ENCODE assay signal across 32 cellular contexts in the genomic region with DNA sequence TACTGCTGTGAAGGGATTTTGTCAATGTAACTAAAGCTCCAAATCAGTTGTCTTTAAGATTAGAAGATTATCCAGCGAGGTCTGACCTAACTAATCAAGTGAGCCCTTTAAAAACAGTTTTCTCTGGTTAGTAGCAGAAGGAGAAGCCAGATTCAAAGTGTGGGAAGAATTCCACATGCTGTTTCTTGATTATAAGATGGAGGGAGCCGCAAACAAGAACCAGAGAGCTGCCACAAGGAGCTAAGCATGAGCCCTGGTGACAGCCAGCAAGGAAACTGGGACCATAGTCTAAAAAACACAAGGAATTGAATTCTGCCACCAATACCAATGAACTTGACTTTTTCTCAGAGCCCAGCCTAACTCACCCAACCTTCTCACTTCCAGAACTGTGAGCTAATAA. TPM values are rescaled to one million over a fixed set of nuclear protein-coding genes. Genes with fewer than 3 reads are reported as not detected.
"Had no signal": no experiment of that assay in that cellular context is flagged by ENCODE, and none has a peak within 500 bp of the region (broad histone marks: within the 10 kb centered on the region; RNA-seq: fewer than 3 reads in every experiment).

No MANE protein-coding gene starts in this region.

- FAIRE-seq: colon, frontal cortex had no signal

- ATAC-seq: activated CD4-positive, CD25-positive, alpha-beta regulatory T cell treated with anti-CD3 and anti-CD28 coated beads, Interleukin-2, amount 50 U/mL, for 24 hours; activated naive CD8-positive, alpha-beta T cell treated with anti-CD3 and anti-CD28 coated beads, Interleukin-2, amount 50 U/mL, for 24 hours; activated T-cell treated with anti-CD3 and anti-CD28 coated beads, Interleukin-2, amount 50 U/mL, for 4 hours; activated T-helper 17 cell treated with anti-CD3 and anti-CD28 coated beads, Interleukin-2, amount 50 U/mL, for 72 hours; body of pancreas; effector memory CD8-positive, alpha-beta T cell; T-helper 17 cell had no signal

- H3K27ac ChIP-seq: adrenal gland, WERI-Rb-1 had no signal

- H3K4me1 ChIP-seq: adrenal gland had no signal

- H3K4me3 ChIP-seq: adrenal gland, body of pancreas had no signal

- H3K4me3 Mint-ChIP-seq: activated B cell treated with CpG ODN at 0.5 μM for 24 hours; activated CD4-positive, alpha-beta memory T cell treated with anti-CD3 and anti-CD28 coated beads, Interleukin-2, amount 10 ng/mL, durations not matched to agents 7 days and 5 days; activated CD4-positive, alpha-beta T cell treated with anti-CD3 and anti-CD28 coated beads, Interleukin-2, amount 10 ng/mL, durations not matched to agents 7 days and 5 days; activated naive CD4-positive, alpha-beta T cell treated with anti-CD3 and anti-CD28 coated beads for 36 hours; activated naive CD4-positive, alpha-beta T cell treated with anti-CD3 and anti-CD28 coated beads, Interleukin-2, amount 50 U/mL, for 24 hours; activated naive CD8-positive, alpha-beta T cell treated with anti-CD3 and anti-CD28 coated beads for 36 hours; activated naive CD8-positive, alpha-beta T cell treated with anti-CD3 and anti-CD28 coated beads, Interleukin-2, amount 50 U/mL, for 24 hours; activated T-cell treated with anti-CD3 and anti-CD28 coated beads, Interleukin-2, amount 50 U/mL, for 4 hours; activated T-helper 17 cell treated with anti-CD3 and anti-CD28 coated beads, Interleukin-2, amount 50 U/mL, for 72 hours; effector memory CD8-positive, alpha-beta T cell; T-helper 17 cell; T-helper 2 cell treated with Interferon-gamma antibody and Interleukin-4, amounts not matched to agents 5 μg/mL and 100 μg/mL, for 36 hours had no signal

- H3K36me3 Mint-ChIP-seq: activated naive CD8-positive, alpha-beta T cell treated with anti-CD3 and anti-CD28 coated beads for 36 hours had no signal

- H3K36me3 ChIP-seq: adrenal gland, WERI-Rb-1 had no signal

- H3K27ac Mint-ChIP-seq: activated B cell treated with CpG ODN at 0.5 μM for 24 hours; activated CD4-positive, alpha-beta memory T cell treated with anti-CD3 and anti-CD28 coated beads, Interleukin-2, amount 10 ng/mL, durations not matched to agents 7 days and 5 days; activated CD4-positive, alpha-beta T cell treated with anti-CD3 and anti-CD28 coated beads, Interleukin-2, amount 10 ng/mL, durations not matched to agents 7 days and 5 days; activated naive CD4-positive, alpha-beta T cell treated with anti-CD3 and anti-CD28 coated beads for 36 hours; activated naive CD4-positive, alpha-beta T cell treated with anti-CD3 and anti-CD28 coated beads, Interleukin-2, amount 50 U/mL, for 24 hours; activated naive CD8-positive, alpha-beta T cell treated with anti-CD3 and anti-CD28 coated beads for 36 hours; activated naive CD8-positive, alpha-beta T cell treated with anti-CD3 and anti-CD28 coated beads, Interleukin-2, amount 50 U/mL, for 24 hours; activated T-helper 17 cell treated with anti-CD3 and anti-CD28 coated beads, Interleukin-2, amount 50 U/mL, for 72 hours; effector memory CD8-positive, alpha-beta T cell; T-helper 17 cell; T-helper 2 cell treated with Interferon-gamma antibody and Interleukin-4, amounts not matched to agents 5 μg/mL and 100 μg/mL, for 36 hours had no signal

- H3K27me3 ChIP-seq: body of pancreas had no signal

- H3K9me3 ChIP-seq: adrenal gland had no signal

- H3K4me1 Mint-ChIP-seq: activated B cell treated with CpG ODN at 0.5 μM for 24 hours; activated CD4-positive, alpha-beta memory T cell treated with anti-CD3 and anti-CD28 coated beads, Interleukin-2, amount 10 ng/mL, durations not matched to agents 7 days and 5 days; activated CD4-positive, alpha-beta T cell treated with anti-CD3 and anti-CD28 coated beads, Interleukin-2, amount 10 ng/mL, durations not matched to agents 7 days and 5 days; activated naive CD4-positive, alpha-beta T cell treated with anti-CD3 and anti-CD28 coated beads, Interleukin-2, amount 50 U/mL, for 24 hours; activated naive CD8-positive, alpha-beta T cell treated with anti-CD3 and anti-CD28 coated beads for 36 hours; activated naive CD8-positive, alpha-beta T cell treated with anti-CD3 and anti-CD28 coated beads, Interleukin-2, amount 50 U/mL, for 24 hours; activated T-helper 17 cell treated with anti-CD3 and anti-CD28 coated beads, Interleukin-2, amount 50 U/mL, for 72 hours; T-helper 17 cell had no signal

- DNase-seq: activated B cell treated with CpG ODN at 0.5 μM for 24 hours; activated CD4-positive, alpha-beta memory T cell treated with anti-CD3 and anti-CD28 coated beads, Interleukin-2, amount 10 ng/mL, durations not matched to agents 7 days and 5 days; activated CD4-positive, alpha-beta T cell treated with anti-CD3 and anti-CD28 coated beads, Interleukin-2, amount 10 ng/mL, durations not matched to agents 7 days and 5 days; activated CD4-positive, alpha-beta T cell treated with anti-CD3 and anti-CD28 coated beads, Interleukin-2, amount 50 U/mL, for 4 hours; activated CD8-positive, alpha-beta memory T cell treated with anti-CD3 and anti-CD28 coated beads for 24 hours; activated effector memory CD4-positive, alpha-beta T cell treated with anti-CD3 and anti-CD28 coated beads, Interleukin-2, amount 50 U/mL, for 16 hours; activated naive CD4-positive, alpha-beta T cell treated with anti-CD3 and anti-CD28 coated beads for 36 hours; activated naive CD8-positive, alpha-beta T cell treated with anti-CD3 and anti-CD28 coated beads for 36 hours; activated naive CD8-positive, alpha-beta T cell treated with anti-CD3 and anti-CD28 coated beads, Interleukin-2, amount 50 U/mL, for 24 hours; activated T-cell treated with anti-CD3 and anti-CD28 coated beads, Interleukin-2, amount 50 U/mL, for 4 hours; adrenal gland; amygdala; aorta; caudate nucleus; cortex of kidney; dermis blood vessel endothelial cell; effector CD4-positive, alpha-beta T cell; effector memory CD8-positive, alpha-beta T cell; erythroblast; head of caudate nucleus; T-helper 1 cell; T-helper 17 cell; T1000; WERI-Rb-1 had no signal

- H3K9me3 Mint-ChIP-seq: activated CD4-positive, alpha-beta memory T cell treated with anti-CD3 and anti-CD28 coated beads, Interleukin-2, amount 10 ng/mL, durations not matched to agents 7 days and 5 days; activated naive CD4-positive, alpha-beta T cell treated with anti-CD3 and anti-CD28 coated beads, Interleukin-2, amount 50 U/mL, for 24 hours; activated T-helper 17 cell treated with anti-CD3 and anti-CD28 coated beads, Interleukin-2, amount 50 U/mL, for 72 hours; effector memory CD8-positive, alpha-beta T cell; T-helper 2 cell treated with Interferon-gamma antibody and Interleukin-4, amounts not matched to agents 5 μg/mL and 100 μg/mL, for 36 hours had no signal

RNA-seq across cellular contexts. Expression of a gene that starts 37.0 kb away (rescaled TPM):
- total RNA-seq: activated B cell treated with CpG ODN at 0.5 μM for 24 hours; activated CD4-positive, alpha-beta memory T cell treated with anti-CD3 and anti-CD28 coated beads, Interleukin-2, amount 10 ng/mL, durations not matched to agents 7 days and 5 days; activated CD4-positive, alpha-beta T cell treated with anti-CD3 and anti-CD28 coated beads, Interleukin-2, amount 10 ng/mL, durations not matched to agents 7 days and 5 days; activated naive CD4-positive, alpha-beta T cell treated with anti-CD3 and anti-CD28 coated beads for 36 hours; activated naive CD8-positive, alpha-beta T cell treated with anti-CD3 and anti-CD28 coated beads for 36 hours; activated T-cell treated with anti-CD3 and anti-CD28 coated beads, Interleukin-2, amount 50 U/mL, for 4 hours; activated T-helper 17 cell treated with anti-CD3 and anti-CD28 coated beads, Interleukin-2, amount 50 U/mL, for 72 hours; adrenal gland; aorta; body of pancreas; chondrocyte; dermis blood vessel endothelial cell; frontal cortex; T-helper 17 cell had no signal
- polyA plus RNA-seq: adrenal gland, aorta had no signal
